12 cellular contexts compared by ENCODE assay signal in the genomic region with DNA sequence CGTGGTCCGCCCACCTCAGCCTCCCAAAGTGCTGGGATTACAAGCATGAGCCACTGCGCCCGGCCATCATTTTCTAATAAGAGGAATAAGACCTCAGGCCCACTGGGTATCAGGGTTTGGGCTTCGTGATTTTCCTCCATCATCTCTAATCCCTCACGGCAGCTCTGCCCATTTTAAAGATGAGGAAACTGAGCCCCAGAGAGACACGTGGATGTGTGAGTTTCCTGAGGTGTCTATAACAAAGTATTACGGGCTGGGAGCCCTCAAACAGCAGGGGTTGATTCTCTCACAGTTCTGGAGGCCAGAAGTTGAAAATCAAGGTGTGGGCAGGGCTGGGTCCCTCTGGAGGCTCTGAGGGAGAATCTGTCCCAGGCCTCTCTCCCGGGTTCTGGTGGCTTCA. TPM values are rescaled to one million over a fixed set of nuclear protein-coding genes. Genes with fewer than 3 reads are reported as not detected.
DNase-seq lines count a peak whose midpoint lies in the region; ATAC-seq and TF ChIP-seq lines count a peak whose summit lies in the region.
"Had no signal": no experiment of that assay in that cellular context is flagged by ENCODE, and none has a peak within 500 bp of the region (broad histone marks: within the 10 kb centered on the region; RNA-seq: fewer than 3 reads in every experiment).

No MANE protein-coding gene starts in this region.

- no peak for TF ChIP-seq CTCF in tibial nerve (IDR thresholded peaks at IDR 0.05)

- peaks cover 23% of the 10 kb centered on the region for H3K4me1 ChIP-seq in mesenchymal stem cell (ENCODE audit: control insufficient read depth, insufficient read depth, low read depth, low read length)
- H3K4me1 ChIP-seq in tibial nerve, result peaks cover 0 to 72% (median 27%) of the 10 kb centered on the region in 4 donors

- H2BK5ac ChIP-seq in mesenchymal stem cell (ENCODE audit: low read depth, low read length, poor library complexity, severe bottlenecking), result no peak overlapping the region

- no peak overlapping the region for H3K4me2 ChIP-seq in mesenchymal stem cell (ENCODE audit: low read length, poor library complexity, severe bottlenecking)

- no peaks in the 10 kb centered on the region for H3K27me3 Mint-ChIP-seq in activated T-helper 1 cell treated with anti-CD3 and anti-CD28 coated beads, Interleukin-12 subunit alpha, Interleukin-12 subunit beta, Interleukin-2, Interleukin-4 antibody, amounts not matched to agents 30 ng/mL and 10 ng/mL and 1 ng/mL, durations not matched to agents 14 hours and 24 hours and 36 hours (ENCODE audit: insufficient read depth)
- H3K27me3 Mint-ChIP-seq: activated CD4-positive, alpha-beta memory T cell treated with anti-CD3 and anti-CD28 coated beads, Interleukin-2, amount 10 ng/mL, durations not matched to agents 7 days and 5 days had no signal

- H3K36me3 ChIP-seq in mesenchymal stem cell (ENCODE audit: control insufficient read depth in 1 of 2, insufficient read depth in 2 of 2, low read depth in 1 of 2, low read length in 2 of 2) (peaks cover 53 to 54% of the 10 kb centered on the region in 2 experiments), tibial nerve (peaks cover 0 to 26% (median 0%) of the 10 kb centered on the region in 3 donors)

- H4K8ac ChIP-seq in mesenchymal stem cell (ENCODE audit: low read length), result no peak overlapping the region

- H2BK12ac ChIP-seq in mesenchymal stem cell (ENCODE audit: low read length in 2 of 2), result no peak overlapping the region

- no peak for TF ChIP-seq EP300 in tibial nerve (IDR thresholded peaks at IDR 0.05)

- H3K36me3 Mint-ChIP-seq in activated naive CD4-positive, alpha-beta T cell treated with anti-CD3 and anti-CD28 coated beads, Interleukin-2, amount 50 U/mL, for 72 hours, result no peaks in the 10 kb centered on the region
- H3K36me3 Mint-ChIP-seq in activated T-helper 1 cell treated with anti-CD3 and anti-CD28 coated beads, Interleukin-12 subunit alpha, Interleukin-12 subunit beta, Interleukin-2, Interleukin-4 antibody, amounts not matched to agents 30 ng/mL and 10 ng/mL and 1 ng/mL, durations not matched to agents 14 hours and 24 hours and 36 hours (ENCODE audit: low read depth), result peaks cover 28% of the 10 kb centered on the region

- H3K4me1 Mint-ChIP-seq in activated T-helper 1 cell treated with anti-CD3 and anti-CD28 coated beads, Interleukin-12 subunit alpha, Interleukin-12 subunit beta, Interleukin-2, Interleukin-4 antibody, amounts not matched to agents 30 ng/mL and 10 ng/mL and 1 ng/mL, durations not matched to agents 14 hours and 24 hours and 36 hours (ENCODE audit: low read depth), result peaks cover 18% of the 10 kb centered on the region

- peak overlapping the region in 1 of 2 experiments; percentile 41 for H3K4ac ChIP-seq in mesenchymal stem cell (ENCODE audit: low read depth in 1 of 2, low read length in 2 of 2)

- H3K4me3 Mint-ChIP-seq in activated T-helper 1 cell treated with anti-CD3 and anti-CD28 coated beads, Interleukin-12 subunit alpha, Interleukin-12 subunit beta, Interleukin-2, Interleukin-4 antibody, amounts not matched to agents 30 ng/mL and 10 ng/mL and 1 ng/mL, durations not matched to agents 14 hours and 24 hours and 36 hours, result peak overlapping the region; percentile 15
- H3K4me3 Mint-ChIP-seq: activated CD4-positive, alpha-beta memory T cell treated with anti-CD3 and anti-CD28 coated beads, Interleukin-2, amount 10 ng/mL, durations not matched to agents 7 days and 5 days had no signal

- no peak overlapping the region for H4K91ac ChIP-seq in mesenchymal stem cell (ENCODE audit: low read length)

- whole genome bisulfite sequencing in mesenchymal stem cell, result 94% methylated on average over 9 of the region's 9 CpGs
- 90 to 94% methylated on average over 9 of the region's 9 CpGs for WGBS in tibial nerve, 2 donors

- no peak for ATAC-seq in activated naive CD4-positive, alpha-beta T cell treated with anti-CD3 and anti-CD28 coated beads, Interleukin-2, amount 50 U/mL, for 72 hours
- no peak for ATAC-seq in HG02588 (IDR thresholded peaks at IDR 0.05; ENCODE audit: unreplicated experiment)
- no peak for ATAC-seq in GM21390 (IDR thresholded peaks at IDR 0.05; ENCODE audit: unreplicated experiment)

- H3K27me3 ChIP-seq in mesenchymal stem cell (ENCODE audit: control insufficient read depth in 1 of 2, insufficient read depth in 1 of 2, low read length in 2 of 2) (no peaks in the 10 kb centered on the region), tibial nerve (no peaks in the 10 kb centered on the region)

- H3K14ac ChIP-seq in mesenchymal stem cell (ENCODE audit: low read length in 2 of 2), result no peak overlapping the region

- H3K4me3 ChIP-seq in mesenchymal stem cell (ENCODE audit: insufficient read depth in 1 of 2, low read depth in 1 of 2, low read length in 2 of 2) (no peak overlapping the region), tibial nerve (no peak overlapping the region)

- H3K23ac ChIP-seq in mesenchymal stem cell (ENCODE audit: low read length in 2 of 2), result no peak overlapping the region

- no peaks in the 10 kb centered on the region for H3K9me3 Mint-ChIP-seq in activated naive CD4-positive, alpha-beta T cell treated with anti-CD3 and anti-CD28 coated beads, Interleukin-2, amount 50 U/mL, for 72 hours
- no peaks in the 10 kb centered on the region for H3K9me3 Mint-ChIP-seq in activated T-helper 1 cell treated with anti-CD3 and anti-CD28 coated beads, Interleukin-12 subunit alpha, Interleukin-12 subunit beta, Interleukin-2, Interleukin-4 antibody, amounts not matched to agents 30 ng/mL and 10 ng/mL and 1 ng/mL, durations not matched to agents 14 hours and 24 hours and 36 hours
- H3K9me3 Mint-ChIP-seq: activated CD4-positive, alpha-beta memory T cell treated with anti-CD3 and anti-CD28 coated beads, Interleukin-2, amount 10 ng/mL, durations not matched to agents 7 days and 5 days had no signal

- no peak for TF ChIP-seq POLR2A in tibial nerve (IDR thresholded peaks at IDR 0.05)

- intact Hi-C loops in activated T-helper 1 cell treated with anti-CD3 and anti-CD28 coated beads, Interleukin-12 subunit alpha, Interleukin-12 subunit beta, Interleukin-2, Interleukin-4 antibody, amounts not matched to agents 30 ng/mL and 10 ng/mL and 1 ng/mL, durations not matched to agents 14 hours and 24 hours and 36 hours (cut with micrococcal nuclease), result no loop called here

- no peak overlapping the region for H2AFZ ChIP-seq in mesenchymal stem cell (ENCODE audit: low read depth, low read length)

- peak overlapping the region; percentile 50 for H2BK120ac ChIP-seq in mesenchymal stem cell (ENCODE audit: low read depth, low read length)

- no peaks in the 10 kb centered on the region for H3K9me3 ChIP-seq in mesenchymal stem cell (ENCODE audit: control insufficient read depth, low read length)
- H3K9me3 ChIP-seq in tibial nerve, result no peaks in the 10 kb centered on the region

- peaks cover 47% of the 10 kb centered on the region for H3K79me1 ChIP-seq in mesenchymal stem cell (replicated peaks; ENCODE audit: low read length, poor library complexity, severe bottlenecking)

- no peak overlapping the region for H2BK15ac ChIP-seq in mesenchymal stem cell (ENCODE audit: low read depth, poor library complexity, severe bottlenecking)

- no peak overlapping the region for H3K18ac ChIP-seq in mesenchymal stem cell (ENCODE audit: low read depth in 1 of 2, low read length in 2 of 2)

- H3K27ac Mint-ChIP-seq in activated naive CD4-positive, alpha-beta T cell treated with anti-CD3 and anti-CD28 coated beads, Interleukin-2, amount 50 U/mL, for 72 hours, result peak overlapping the region; percentile 48 to 85
- H3K27ac Mint-ChIP-seq in activated T-helper 1 cell treated with anti-CD3 and anti-CD28 coated beads, Interleukin-12 subunit alpha, Interleukin-12 subunit beta, Interleukin-2, Interleukin-4 antibody, amounts not matched to agents 30 ng/mL and 10 ng/mL and 1 ng/mL, durations not matched to agents 14 hours and 24 hours and 36 hours, result peak overlapping the region; percentile 27

- H3K27ac ChIP-seq in mesenchymal stem cell (ENCODE audit: low read length, poor library complexity, severe bottlenecking) (no peak overlapping the region), tibial nerve (peak overlapping the region in 3 of 4 donors; percentile 60 to 91 (median 87))

- no peak for DNase-seq in activated naive CD4-positive, alpha-beta T cell treated with anti-CD3 and anti-CD28 coated beads, Interleukin-2, amount 50 U/mL, for 72 hours (ENCODE audit: low spot score in 2 of 2)
- DNase-seq in activated naive CD4-positive, alpha-beta T cell (lab: John Stamatoyannopoulos, UW), result no peak
- no peak for DNase-seq in activated T-helper 1 cell treated with anti-CD3 and anti-CD28 coated beads, Interleukin-12 subunit alpha, Interleukin-12 subunit beta, Interleukin-2, Interleukin-4 antibody, amounts not matched to agents 30 ng/mL and 10 ng/mL and 1 ng/mL, durations not matched to agents 14 hours and 24 hours and 36 hours (ENCODE audit: low spot score)
- DNase-seq in mesenchymal stem cell (no peak), tibial nerve (ENCODE audit: low spot score in 2 of 2) (no peak), RKO (ENCODE audit: low spot score) (no peak)
- DNase-seq: activated CD4-positive, alpha-beta memory T cell treated with anti-CD3 and anti-CD28 coated beads, Interleukin-2, amount 10 ng/mL, durations not matched to agents 7 days and 5 days; amniotic stem cell; NCI-H1436 treated with DMSO at 0.1 percent for 48 hours; small intestine had no signal

- H3K9ac ChIP-seq in mesenchymal stem cell (ENCODE audit: low read length), result no peak overlapping the region

- peak overlapping the region; percentile 41 for H2AK5ac ChIP-seq in mesenchymal stem cell (ENCODE audit: low read length, severe bottlenecking)

RNA-seq across cellular contexts. Expression of a gene that starts 33.7 kb away (rescaled TPM):
- 100 to 1,000 TPM; 112 to 142 TPM for total RNA-seq in activated naive CD4-positive, alpha-beta T cell treated with anti-CD3 and anti-CD28 coated beads, Interleukin-2, amount 50 U/mL, for 72 hours
- 134 and 137 TPM in 2 replicates for total RNA-seq in activated T-helper 1 cell treated with anti-CD3 and anti-CD28 coated beads, Interleukin-12 subunit alpha, Interleukin-12 subunit beta, Interleukin-2, Interleukin-4 antibody, amounts not matched to agents 30 ng/mL and 10 ng/mL and 1 ng/mL, durations not matched to agents 14 hours and 24 hours and 36 hours
- 49.4 TPM for polyA plus RNA-seq in mesenchymal stem cell (2013, experiment 1 of 2)
- 51.6 TPM for polyA plus RNA-seq in mesenchymal stem cell (2013, experiment 2 of 2)
- total RNA-seq in tibial nerve, result 100 to 1,000 TPM in 3 of 4 donors, 10 to 100 TPM in 1; 61.7 to 201 (median 115) TPM

RNA-seq across cellular contexts. Expression of a gene that starts 34.0 kb away (rescaled TPM):
- 10 to 100 TPM; 31.6 to 57.1 TPM for total RNA-seq in activated naive CD4-positive, alpha-beta T cell treated with anti-CD3 and anti-CD28 coated beads, Interleukin-2, amount 50 U/mL, for 72 hours
- total RNA-seq in activated T-helper 1 cell treated with anti-CD3 and anti-CD28 coated beads, Interleukin-12 subunit alpha, Interleukin-12 subunit beta, Interleukin-2, Interleukin-4 antibody, amounts not matched to agents 30 ng/mL and 10 ng/mL and 1 ng/mL, durations not matched to agents 14 hours and 24 hours and 36 hours, result 32.8 and 34.9 TPM in 2 replicates
- 5.1 TPM for polyA plus RNA-seq in mesenchymal stem cell (2013, experiment 1 of 2)
- 6.6 TPM for polyA plus RNA-seq in mesenchymal stem cell (2013, experiment 2 of 2)
- 10 to 100 TPM in 1 of 4 donors, 1 to 10 TPM in 3; 2.6 to 11.6 (median 4.3) TPM for total RNA-seq in tibial nerve
